Comparison of ENCODE assay signal across 1 cellular context in genomic region chr12:51950682-51951198, GRCh38.
TF ChIP-seq lines count a peak whose summit lies in the region.

No MANE protein-coding gene starts in this region.

TF ChIP-seq in GM12878, 131 proteins besides CTCF, POLR2A, EP300 and RAD21:
- TF ChIP-seq PKNOX1 (IDR thresholded peaks at IDR 0.05) (no peak), ZNF592 (IDR thresholded peaks at IDR 0.05) (no peak), RUNX3 (IDR thresholded peaks at IDR 0.05; ENCODE audit: low read length) (no peak), E2F4 (IDR thresholded peaks at IDR 0.05; ENCODE audit: low read depth, low read length) (no peak), MYC (IDR thresholded peaks at IDR 0.05; ENCODE audit: insufficient read depth, insufficient read length, insufficient replicate concordance, low read length, severe bottlenecking) (no peak), RCOR1 (conservative IDR thresholded peaks at IDR 0.05; ENCODE audit: low read depth, low read length) (no peak), CBFB (IDR thresholded peaks at IDR 0.05; ENCODE audit: low read depth) (no peak)
